ENCODE assay signal across 24 cellular contexts in genomic region chrX:3216581-3216980, GRCh38.
"Had no signal": no experiment of that assay in that cellular context is flagged by ENCODE, and none has a peak within 500 bp of the region (broad histone marks: within the 10 kb centered on the region; RNA-seq: fewer than 3 reads in every experiment).

No MANE protein-coding gene starts in this region.

- H3K4me3 Mint-ChIP-seq: activated CD4-positive, alpha-beta memory T cell treated with anti-CD3 and anti-CD28 coated beads, Interleukin-2, amount 10 ng/mL, durations not matched to agents 7 days and 5 days; activated CD4-positive, alpha-beta T cell treated with anti-CD3 and anti-CD28 coated beads, Interleukin-2, amount 10 ng/mL, durations not matched to agents 7 days and 5 days; activated naive CD4-positive, alpha-beta T cell treated with anti-CD3 and anti-CD28 coated beads, Interleukin-2, amount 50 U/mL, for 24 hours; activated naive CD8-positive, alpha-beta T cell treated with anti-CD3 and anti-CD28 coated beads, Interleukin-2, amount 50 U/mL, for 24 hours; activated T-cell treated with anti-CD3 and anti-CD28 coated beads, Interleukin-2, amount 50 U/mL, for 24 hours; central memory CD8-positive, alpha-beta T cell; natural killer cell; neural progenitor cell; T-helper 17 cell had no signal

- H3K27ac Mint-ChIP-seq: activated CD4-positive, alpha-beta memory T cell treated with anti-CD3 and anti-CD28 coated beads, Interleukin-2, amount 10 ng/mL, durations not matched to agents 7 days and 5 days; activated CD4-positive, alpha-beta T cell treated with anti-CD3 and anti-CD28 coated beads, Interleukin-2, amount 10 ng/mL, durations not matched to agents 7 days and 5 days; activated naive CD4-positive, alpha-beta T cell treated with anti-CD3 and anti-CD28 coated beads, Interleukin-2, amount 50 U/mL, for 24 hours; activated naive CD8-positive, alpha-beta T cell treated with anti-CD3 and anti-CD28 coated beads, Interleukin-2, amount 50 U/mL, for 24 hours; activated T-cell treated with anti-CD3 and anti-CD28 coated beads, Interleukin-2, amount 50 U/mL, for 24 hours; natural killer cell; neural progenitor cell; T-helper 17 cell had no signal

- H3K27me3 Mint-ChIP-seq: activated CD4-positive, alpha-beta memory T cell treated with anti-CD3 and anti-CD28 coated beads, Interleukin-2, amount 10 ng/mL, durations not matched to agents 7 days and 5 days; activated CD4-positive, alpha-beta T cell treated with anti-CD3 and anti-CD28 coated beads, Interleukin-2, amount 10 ng/mL, durations not matched to agents 7 days and 5 days; activated naive CD4-positive, alpha-beta T cell treated with anti-CD3 and anti-CD28 coated beads, Interleukin-2, amount 50 U/mL, for 24 hours; activated naive CD8-positive, alpha-beta T cell treated with anti-CD3 and anti-CD28 coated beads, Interleukin-2, amount 50 U/mL, for 24 hours; central memory CD8-positive, alpha-beta T cell; T-helper 17 cell had no signal

- ATAC-seq: activated naive CD8-positive, alpha-beta T cell treated with anti-CD3 and anti-CD28 coated beads, Interleukin-2, amount 50 U/mL, for 24 hours; natural killer cell; T-helper 17 cell had no signal

- DNase-seq: activated CD4-positive, alpha-beta memory T cell treated with anti-CD3 and anti-CD28 coated beads, Interleukin-2, amount 10 ng/mL, durations not matched to agents 7 days and 5 days; activated CD4-positive, alpha-beta T cell treated with anti-CD3 and anti-CD28 coated beads, Interleukin-2, amount 10 ng/mL, durations not matched to agents 7 days and 5 days; activated CD4-positive, CD25-positive, alpha-beta regulatory T cell treated with anti-CD3 and anti-CD28 coated beads, Interleukin-2, amount 50 U/mL, for 72 hours; activated CD8-positive, alpha-beta memory T cell treated with anti-CD3 and anti-CD28 coated beads, Interleukin-2, amount 50 U/mL, for 48 hours; activated gamma-delta T cell treated with Interleukin-2 at 50 U/mL for 16 hours; activated naive CD8-positive, alpha-beta T cell treated with anti-CD3 and anti-CD28 coated beads, Interleukin-2, amount 50 U/mL, for 24 hours; activated T-cell treated with anti-CD3 and anti-CD28 coated beads, Interleukin-2, amount 50 U/mL, for 24 hours; dermis blood vessel endothelial cell; effector CD4-positive, alpha-beta T cell; esophagus squamous epithelium; head of caudate nucleus; hypothalamus; mesenchymal stem cell; natural killer cell; occipital lobe; stimulated activated naive CD4-positive, alpha-beta T cell treated with Interleukin-2 at 50 U/mL for 16 hours; T-helper 17 cell; T1000; testis; transverse colon; WERI-Rb-1 had no signal

- H3K9me3 Mint-ChIP-seq: activated CD4-positive, alpha-beta memory T cell treated with anti-CD3 and anti-CD28 coated beads, Interleukin-2, amount 10 ng/mL, durations not matched to agents 7 days and 5 days; activated naive CD4-positive, alpha-beta T cell treated with anti-CD3 and anti-CD28 coated beads, Interleukin-2, amount 50 U/mL, for 24 hours; activated naive CD8-positive, alpha-beta T cell treated with anti-CD3 and anti-CD28 coated beads, Interleukin-2, amount 50 U/mL, for 24 hours; activated T-cell treated with anti-CD3 and anti-CD28 coated beads, Interleukin-2, amount 50 U/mL, for 24 hours; central memory CD8-positive, alpha-beta T cell; natural killer cell had no signal

- H3K36me3 Mint-ChIP-seq: activated naive CD4-positive, alpha-beta T cell treated with anti-CD3 and anti-CD28 coated beads, Interleukin-2, amount 50 U/mL, for 24 hours; natural killer cell; neural progenitor cell had no signal

- H3K4me1 Mint-ChIP-seq: activated CD4-positive, alpha-beta memory T cell treated with anti-CD3 and anti-CD28 coated beads, Interleukin-2, amount 10 ng/mL, durations not matched to agents 7 days and 5 days; activated CD4-positive, alpha-beta T cell treated with anti-CD3 and anti-CD28 coated beads, Interleukin-2, amount 10 ng/mL, durations not matched to agents 7 days and 5 days; activated naive CD4-positive, alpha-beta T cell treated with anti-CD3 and anti-CD28 coated beads, Interleukin-2, amount 50 U/mL, for 24 hours; activated naive CD8-positive, alpha-beta T cell treated with anti-CD3 and anti-CD28 coated beads, Interleukin-2, amount 50 U/mL, for 24 hours; central memory CD8-positive, alpha-beta T cell; natural killer cell; neural progenitor cell; T-helper 17 cell had no signal
